Comparison of ENCODE assay signal across 11 cellular contexts in genomic region chr18:57776767-57777166, GRCh38. TPM values are rescaled to one million over a fixed set of nuclear protein-coding genes. Genes with fewer than 3 reads are reported as not detected.
A peak's percentile ranks its signal among the peaks of the same experiment; 100 is the strongest.
DNase-seq lines count a peak whose midpoint lies in the region; ATAC-seq and TF ChIP-seq lines count a peak whose summit lies in the region.
"Had no signal": no experiment of that assay in that cellular context is flagged by ENCODE, and none has a peak within 500 bp of the region (broad histone marks: within the 10 kb centered on the region; RNA-seq: fewer than 3 reads in every experiment).

No MANE protein-coding gene starts in this region.

- H3K36me3 ChIP-seq in right atrium auricular region (no peaks in the 10 kb centered on the region), urinary bladder (ENCODE audit: insufficient read depth) (no peaks in the 10 kb centered on the region)

- POLR2A ChIA-PET in MCF 10A (lab: Yijun Ruan, JAX): interaction anchor here (0.9 to 1.7 kb wide), 5 partner anchors 9 to 39 kb away, joined by 3 to 9 read pairs (median 6); no protein-coding TSS in a partner anchor

- H3K27ac ChIP-seq in right atrium auricular region: peak overlapping the region; percentile 37 to 46
- peak overlapping the region; percentile 27 for H3K27ac ChIP-seq in urinary bladder (ENCODE audit: low read depth)

- intact Hi-C loops in MCF 10A (cut with micrococcal nuclease): no loop called here

- DNase-seq in NCI-H2171 treated with DMSO at 0.1 percent for 48 hours (lab: John Stamatoyannopoulos, UW): peak; percentile 93
- DNase-seq in MCF 10A (ENCODE audit: unreplicated experiment): peak; percentile 45
- no peak for DNase-seq in right atrium auricular region (ENCODE audit: low spot score)
- DNase-seq in stimulated activated naive B cell treated with anti-CD40 and anti-IgM and Interleukin-4, amounts not matched to agents 10 μg/mL and 1 μg/mL and 100 μg/mL, for 72 hours: no peak
- DNase-seq: MM.1S, naive B cell, NCI-H748 treated with DMSO at 0.1 percent for 48 hours had no signal

- CTCF ChIA-PET in MCF 10A (lab: Yijun Ruan, JAX): interaction anchor here (0.5 to 0.9 kb wide), 3 partner anchors 24 to 154 kb away, joined by 3 to 6 read pairs (median 5); no protein-coding TSS in a partner anchor

- H3K9me3 ChIP-seq in right atrium auricular region: no peaks in the 10 kb centered on the region

- H3K27ac Mint-ChIP-seq in MCF 10A (ENCODE audit: low read depth, unreplicated experiment): peak overlapping the region; percentile 80
- no peak overlapping the region for H3K27ac Mint-ChIP-seq in stimulated activated naive B cell treated with anti-CD40 and anti-IgM and Interleukin-4, amounts not matched to agents 10 μg/mL and 1 μg/mL and 100 μg/mL, for 72 hours

- no peak for ATAC-seq in HG02973 (IDR thresholded peaks at IDR 0.05; ENCODE audit: unreplicated experiment)
- no peak for ATAC-seq in stimulated activated naive B cell treated with anti-CD40 and anti-IgM and Interleukin-4, amounts not matched to agents 10 μg/mL and 1 μg/mL and 100 μg/mL, for 72 hours (replicated peaks)
- ATAC-seq in GM19351 (IDR thresholded peaks at IDR 0.05; ENCODE audit: unreplicated experiment): no peak

- BruUV-seq in MCF 10A (replicated peaks; lab: Mats Ljungman, UMichigan): no TSS peak

- H3K36me3 Mint-ChIP-seq in MCF 10A (ENCODE audit: insufficient read depth, unreplicated experiment): peaks cover 6% of the 10 kb centered on the region
- peaks cover 4 to 7% of the 10 kb centered on the region in 2 donors for H3K36me3 Mint-ChIP-seq in stimulated activated naive B cell treated with anti-CD40 and anti-IgM and Interleukin-4, amounts not matched to agents 10 μg/mL and 1 μg/mL and 100 μg/mL, for 72 hours
- H3K36me3 Mint-ChIP-seq: activated naive CD4-positive, alpha-beta T cell treated with anti-CD3 and anti-CD28 coated beads, Interleukin-2, amount 50 U/mL, for 72 hours; naive B cell had no signal

- H3K4me1 ChIP-seq in right atrium auricular region (peaks cover 0 to 52% of the 10 kb centered on the region in 2 donors), urinary bladder (ENCODE audit: insufficient read depth) (no peaks in the 10 kb centered on the region)

- H3K4me1 Mint-ChIP-seq in MCF 10A (ENCODE audit: insufficient read depth, unreplicated experiment): peaks cover 38% of the 10 kb centered on the region
- H3K4me1 Mint-ChIP-seq in stimulated activated naive B cell treated with anti-CD40 and anti-IgM and Interleukin-4, amounts not matched to agents 10 μg/mL and 1 μg/mL and 100 μg/mL, for 72 hours: peaks cover 22 to 63% of the 10 kb centered on the region in 2 donors

- no peaks in the 10 kb centered on the region for H3K9me3 Mint-ChIP-seq in MCF 10A (ENCODE audit: unreplicated experiment)
- H3K9me3 Mint-ChIP-seq in stimulated activated naive B cell treated with anti-CD40 and anti-IgM and Interleukin-4, amounts not matched to agents 10 μg/mL and 1 μg/mL and 100 μg/mL, for 72 hours: no peaks in the 10 kb centered on the region
- H3K9me3 Mint-ChIP-seq: activated naive CD4-positive, alpha-beta T cell treated with anti-CD3 and anti-CD28 coated beads, Interleukin-2, amount 50 U/mL, for 72 hours; naive B cell had no signal

- no peak overlapping the region for H3K4me3 Mint-ChIP-seq in MCF 10A (ENCODE audit: unreplicated experiment)
- H3K4me3 Mint-ChIP-seq in stimulated activated naive B cell treated with anti-CD40 and anti-IgM and Interleukin-4, amounts not matched to agents 10 μg/mL and 1 μg/mL and 100 μg/mL, for 72 hours: no peak overlapping the region
- H3K4me3 Mint-ChIP-seq: naive B cell had no signal

- H3K4me3 ChIP-seq in right atrium auricular region (no peak overlapping the region), urinary bladder (ENCODE audit: low read depth, low read length) (no peak overlapping the region)

- 17% methylated on average over 4 of the region's 4 CpGs for whole genome bisulfite sequencing in urinary bladder

- TF ChIP-seq CTCF in MCF 10A (IDR thresholded peaks at IDR 0.05; ENCODE audit: unreplicated experiment) (no peak), right atrium auricular region (IDR thresholded peaks at IDR 0.05) (no peak)

- no peaks in the 10 kb centered on the region for H3K27me3 ChIP-seq in right atrium auricular region

- H3K27me3 Mint-ChIP-seq in MCF 10A (ENCODE audit: insufficient read depth, unreplicated experiment): no peaks in the 10 kb centered on the region
- H3K27me3 Mint-ChIP-seq in stimulated activated naive B cell treated with anti-CD40 and anti-IgM and Interleukin-4, amounts not matched to agents 10 μg/mL and 1 μg/mL and 100 μg/mL, for 72 hours: no peaks in the 10 kb centered on the region
- H3K27me3 Mint-ChIP-seq: naive B cell had no signal

RNA-seq across cellular contexts. Expression of gene ATP8B1, which starts 26.3 kb away (rescaled TPM):
- total RNA-seq in MCF 10A (2022) (1.4 and 1.8 TPM in 2 replicates), right atrium auricular region (10 to 100 TPM in 1 of 2 donors, 1 to 10 TPM in 1; 6.0 to 13.0 TPM), urinary bladder (79.6 TPM)
- polyA plus RNA-seq in urinary bladder: 20.1 TPM
- total RNA-seq: activated naive CD4-positive, alpha-beta T cell treated with anti-CD3 and anti-CD28 coated beads, Interleukin-2, amount 50 U/mL, for 72 hours had no signal

Comparison
In these comparisons a context has a peak if more than half of its experiments do, and no peak if none do; other contexts are left out.
1. DNase-seq: peak in NCI-H2171 treated with DMSO at 0.1 percent for 48 hours (single experiment) and MCF 10A (single experiment); none in right atrium auricular region (single experiment) and stimulated activated naive B cell treated with anti-CD40 and anti-IgM and Interleukin-4, amounts not matched to agents 10 μg/mL and 1 μg/mL and 100 μg/mL, for 72 hours (single experiment).